17 cellular contexts compared by ENCODE assay signal in the genomic region with DNA sequence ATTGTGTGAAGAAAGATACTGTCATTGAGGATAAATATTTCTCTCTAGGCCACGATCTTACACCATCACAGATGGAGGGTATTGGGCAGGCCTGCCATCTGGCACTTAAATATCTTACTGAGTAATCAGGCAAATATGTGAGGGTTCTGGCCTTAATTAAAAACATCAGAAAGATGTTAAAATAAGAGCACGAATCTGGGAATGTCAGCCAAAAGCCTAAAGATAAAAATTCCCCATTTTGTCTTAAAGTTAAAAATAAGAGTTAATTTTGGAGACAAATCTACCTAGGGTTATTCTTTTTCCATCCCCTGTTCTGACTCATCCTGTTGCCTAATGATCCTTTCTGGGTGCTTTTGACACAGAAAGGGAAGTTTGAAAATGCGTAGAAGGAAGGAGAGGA.
DNase-seq lines count a peak whose midpoint lies in the region; ATAC-seq and TF ChIP-seq lines count a peak whose summit lies in the region.
"Had no signal": no experiment of that assay in that cellular context is flagged by ENCODE, and none has a peak within 500 bp of the region (broad histone marks: within the 10 kb centered on the region; RNA-seq: fewer than 3 reads in every experiment).

No MANE protein-coding gene starts in this region.

- DNase-seq in AG09319 (ENCODE audit: extremely low read depth, low read depth) (peak; percentile 72), HCEC 1CT (peak; percentile 7), NCI-H82 (lab: John Stamatoyannopoulos, UW) (peak; percentile 74), fibroblast of mammary gland (ENCODE audit: low read depth) (peak; percentile 57), globus pallidus (ENCODE audit: low spot score) (no peak), activated T-cell treated with anti-CD3 and anti-CD28 coated beads for 4 hours (no peak)
- DNase-seq: activated CD4-positive, alpha-beta T cell treated with anti-CD3 and anti-CD28 coated beads, Interleukin-2, amount 10 ng/mL, durations not matched to agents 24 days and 14 days; activated naive CD4-positive, alpha-beta T cell treated with anti-CD3 and anti-CD28 coated beads for 36 hours; dermis blood vessel endothelial cell; erythroblast; NCI-H1105 treated with DMSO at 0.1 percent for 48 hours; NCI-H2227 treated with DMSO at 0.1 percent for 48 hours; SHP77 treated with DMSO at 0.1 percent for 48 hours had no signal

- TF ChIP-seq CTCF in AG09319 (IDR thresholded peaks at IDR 0.05; ENCODE audit: low read depth, low read length) (no peak), fibroblast of mammary gland (conservative IDR thresholded peaks at IDR 0.05; ENCODE audit: control insufficient read depth, insufficient read depth, low read depth, low read length) (no peak)

- ATAC-seq in GM21515 (IDR thresholded peaks at IDR 0.05; ENCODE audit: unreplicated experiment), result no peak
- ATAC-seq in GM18502 (IDR thresholded peaks at IDR 0.05; ENCODE audit: poor library complexity, unreplicated experiment), result no peak
- ATAC-seq: K562 had no signal

- no peak overlapping the region for H3K4me3 ChIP-seq in fibroblast of mammary gland (ENCODE audit: control insufficient read depth, low read depth, low read length)
- H3K4me3 ChIP-seq: K562, right atrium auricular region had no signal

Comparison
In these comparisons a context has a peak if more than half of its experiments do, and no peak if none do; other contexts are left out.
1. DNase-seq: peak in AG09319 (single experiment), HCEC 1CT (single experiment), NCI-H82 (single experiment) and fibroblast of mammary gland (single experiment); none in globus pallidus (single experiment) and activated T-cell treated with anti-CD3 and anti-CD28 coated beads for 4 hours (single experiment).